In the genomic region with DNA sequence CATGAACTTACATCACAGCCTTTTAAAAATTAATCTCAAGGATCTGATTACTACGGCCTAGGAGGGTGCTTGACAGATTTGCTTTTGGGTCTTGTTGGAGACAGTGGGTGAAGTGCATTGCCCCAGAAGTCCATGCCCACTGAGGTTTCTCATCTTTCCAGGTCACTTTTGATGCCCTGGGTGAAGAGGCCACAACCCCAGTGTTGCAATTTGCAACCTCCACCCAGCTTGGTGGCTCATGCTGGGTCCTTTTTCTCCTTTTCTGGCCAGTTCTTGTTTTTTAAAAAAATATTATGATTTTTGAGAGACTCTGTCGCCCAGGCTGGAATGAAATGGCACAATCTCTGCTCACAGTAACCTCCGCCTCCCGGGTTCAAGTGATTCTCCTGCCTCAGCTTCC, we compare ENCODE assay signal across 18 cellular contexts. TPM values are rescaled to one million over a fixed set of nuclear protein-coding genes. Genes with fewer than 3 reads are reported as not detected.
DNase-seq lines count a peak whose midpoint lies in the region; ATAC-seq and TF ChIP-seq lines count a peak whose summit lies in the region.
"Had no signal": no experiment of that assay in that cellular context is flagged by ENCODE, and none has a peak within 500 bp of the region (broad histone marks: within the 10 kb centered on the region; RNA-seq: fewer than 3 reads in every experiment).

No MANE protein-coding gene starts in this region.

- no peak for TF ChIP-seq POLR2A in spleen (IDR thresholded peaks at IDR 0.05)

- H3K27me3 ChIP-seq in left ventricle myocardium inferior (ENCODE audit: low read depth) = no peaks in the 10 kb centered on the region
- H3K27me3 ChIP-seq in right cardiac atrium (ENCODE audit: control insufficient read depth, insufficient read depth) = no peaks in the 10 kb centered on the region
- H3K27me3 ChIP-seq in spleen (replicated peaks in 1 of 7) = no peaks in the 10 kb centered on the region
- H3K27me3 ChIP-seq: BLaER1, Peyer's patch, SJSA1 had no signal

- H3K36me3 ChIP-seq in left ventricle myocardium inferior (no peaks in the 10 kb centered on the region), spleen (peaks cover 0 to 26% (median 0%) of the 10 kb centered on the region in 6 donors)
- H3K36me3 ChIP-seq: BLaER1, Peyer's patch, SJSA1 had no signal

- WGBS in right cardiac atrium = 84% methylated on average over 4 of the region's 4 CpGs
- 68 to 86% (median 72%) methylated on average over 4 of the region's 4 CpGs for WGBS in spleen, 5 donors

- H3K27ac ChIP-seq in left ventricle myocardium inferior (replicated peaks) (peak overlapping the region; percentile 74), right cardiac atrium (ENCODE audit: low read length) (no peak overlapping the region), spleen (peak overlapping the region in 7 of 8 donors; percentile 73 to 96 (median 76))
- H3K27ac ChIP-seq: BLaER1, Peyer's patch had no signal

- H3K9me3 ChIP-seq in left ventricle myocardium inferior (replicated peaks) = no peaks in the 10 kb centered on the region
- H3K9me3 ChIP-seq in right cardiac atrium (ENCODE audit: control insufficient read depth, low read length) = no peaks in the 10 kb centered on the region
- H3K9me3 ChIP-seq in spleen = no peaks in the 10 kb centered on the region
- H3K9me3 ChIP-seq: A549, BLaER1, Peyer's patch, SJSA1 had no signal

- peaks cover 11% of the 10 kb centered on the region for H3K4me1 Mint-ChIP-seq in memory B cell

- intact Hi-C loops in left ventricle myocardium inferior (cut with micrococcal nuclease) (loop anchor here (2.0 kb wide), 1 partner anchor 57 kb away; no protein-coding TSS in a partner anchor), right cardiac atrium (cut with DNase I) (no loop called here), spleen (cut with DNase I; ENCODE audit: low total_unique reads) (loop anchor here (10.0 kb wide), 1 partner anchor 55 kb away; no protein-coding TSS in a partner anchor)

- ATAC-seq in right cardiac atrium (no peak), memory B cell (ENCODE audit: low read depth) (no peak), HG03196 (IDR thresholded peaks at IDR 0.05; ENCODE audit: unreplicated experiment) (no peak)
- ATAC-seq: A549 had no signal

- peaks cover 46% of the 10 kb centered on the region for H3K4me1 ChIP-seq in left ventricle myocardium inferior
- H3K4me1 ChIP-seq in right cardiac atrium (ENCODE audit: control insufficient read depth, insufficient read depth, low read length) = peaks cover 10% of the 10 kb centered on the region
- peaks cover 32 to 95% (median 64%) of the 10 kb centered on the region in 6 donors for H3K4me1 ChIP-seq in spleen
- H3K4me1 ChIP-seq: BLaER1, Peyer's patch had no signal

- H3K9me3 Mint-ChIP-seq in memory B cell = no peaks in the 10 kb centered on the region
- H3K9me3 Mint-ChIP-seq: CD8-positive, alpha-beta memory T cell had no signal

- no peaks in the 10 kb centered on the region for H3K27me3 Mint-ChIP-seq in memory B cell
- H3K27me3 Mint-ChIP-seq: CD8-positive, alpha-beta memory T cell had no signal

- H3K4me3 ChIP-seq in left ventricle myocardium inferior (no peak overlapping the region), right cardiac atrium (ENCODE audit: low read length) (no peak overlapping the region), spleen (peak overlapping the region in 1 of 8 donors; percentile 26)
- H3K4me3 ChIP-seq: A549, BLaER1, Peyer's patch, SJSA1 had no signal

- no peak overlapping the region for H3K4me3 Mint-ChIP-seq in memory B cell
- H3K4me3 Mint-ChIP-seq: CD8-positive, alpha-beta memory T cell had no signal

- H3K27ac Mint-ChIP-seq in memory B cell = peak overlapping the region; percentile 33

- H3K36me3 Mint-ChIP-seq in memory B cell = no peaks in the 10 kb centered on the region

- TF ChIP-seq CTCF in left ventricle myocardium inferior (IDR thresholded peaks at IDR 0.05; ENCODE audit: borderline replicate concordance) = no peak
- no peak for TF ChIP-seq CTCF in spleen (IDR thresholded peaks at IDR 0.05 in 8 of 11, conservative IDR thresholded peaks at IDR 0.05 in 3 of 11)

- DNase-seq in left ventricle myocardium inferior (no peak), right cardiac atrium (no peak), MV-4-11 (lab: John Stamatoyannopoulos, UW) (peak; percentile 58), memory B cell (ENCODE audit: low spot score in 2 of 2) (no peak), spleen (no peak), GF-D8 (lab: John Stamatoyannopoulos, UW) (no peak), cerebellum (ENCODE audit: low spot score) (no peak)
- DNase-seq: CD8-positive, alpha-beta memory T cell; KBM-7; NCI-H1417 treated with DMSO at 0.1 percent for 48 hours; NCI-H1930; NCI-H226; Peyer's patch had no signal

RNA-seq across cellular contexts. Expression of gene STX11, which starts 9.4 kb away (rescaled TPM):
- total RNA-seq in left ventricle myocardium inferior (6.8 TPM), right cardiac atrium (1 to 10 TPM; 1.5 to 6.8 (median 2.9) TPM), spleen (10 to 100 TPM; 34.8 to 76.0 (median 52.0) TPM), cerebellum (1.2 TPM)
- polyA plus RNA-seq in right cardiac atrium (4.9 TPM), spleen (10 to 100 TPM in 1 of 3 donors, 1 to 10 TPM in 2; 5.9 to 14.4 (median 9.3) TPM)
- total RNA-seq: H4 had no signal

Comparison
In these comparisons a context has a peak if more than half of its experiments do, and no peak if none do; other contexts are left out.
1. intact Hi-C loops: an anchor here in left ventricle myocardium inferior (2.0 kb wide) and spleen (10.0 kb wide); none called in right cardiac atrium.